In the genomic region with DNA sequence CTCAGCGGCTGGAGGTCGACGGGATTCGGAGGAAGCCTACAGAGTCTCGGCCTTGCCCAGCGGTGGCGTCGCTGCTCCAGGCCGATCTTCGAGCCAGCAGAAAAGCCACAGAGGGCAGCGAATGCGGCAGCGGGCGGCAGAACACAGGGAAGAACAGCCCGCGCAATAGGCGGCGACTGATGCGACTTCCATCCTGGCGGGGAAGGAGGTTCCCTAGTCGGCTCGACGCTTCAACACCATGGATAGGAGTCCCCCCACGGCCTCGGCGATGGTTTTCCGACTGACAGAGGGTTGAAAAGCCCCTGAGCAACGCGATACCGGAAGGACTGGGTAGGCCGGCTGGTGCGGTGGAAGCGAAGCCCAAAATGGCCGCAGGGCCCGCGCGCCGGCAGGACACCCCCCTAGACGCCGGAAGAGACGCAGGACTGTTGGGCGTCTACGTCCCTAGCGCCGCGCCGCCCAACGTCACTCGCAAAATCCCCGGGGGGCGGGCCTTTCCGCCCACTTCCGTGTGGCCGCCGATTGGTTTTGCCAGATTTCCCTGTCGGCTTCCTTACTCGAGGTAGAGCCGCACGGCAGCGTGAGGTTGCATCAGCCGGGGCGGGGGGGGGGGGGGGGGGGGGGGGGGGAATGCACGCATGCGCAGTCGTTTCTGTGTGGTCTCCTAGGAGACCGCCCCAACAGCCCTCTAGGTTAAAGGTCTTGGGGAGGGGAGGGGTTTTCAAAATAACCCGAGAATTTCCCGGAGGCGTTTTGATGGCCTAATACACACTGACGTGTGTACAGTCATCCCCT, we compare ENCODE assay signal across 8 cellular contexts. TPM values are rescaled to one million over a fixed set of nuclear protein-coding genes. Genes with fewer than 3 reads are reported as not detected.
DNase-seq lines count a peak whose midpoint lies in the region; ATAC-seq lines count a peak whose summit lies in the region.

PPP1R15B (minus strand) TSS at position 367 of the 795 bp plus-strand sequence. CDS start 406 bp downstream, outside the sequence.

- no peaks in the 10 kb centered on the region for H3K27me3 ChIP-seq in CD8-positive, alpha-beta memory T cell (ENCODE audit: insufficient read depth, low read length, poor library complexity, severe bottlenecking)
- no peaks in the 10 kb centered on the region for H3K27me3 ChIP-seq in effector memory CD4-positive, alpha-beta T cell (replicated peaks; ENCODE audit: control insufficient read depth, insufficient read depth, low read length, poor library complexity, severe bottlenecking)

- H3K4me3 ChIP-seq in CD8-positive, alpha-beta memory T cell (ENCODE audit: low read length) = peak within 1 kb of the TSS; percentile 99
- H3K4me3 ChIP-seq in effector memory CD4-positive, alpha-beta T cell (ENCODE audit: insufficient read depth, low read depth, low read length, poor library complexity, severe bottlenecking) = peak within 1 kb of the TSS; percentile 93

- peak within 1 kb of the TSS; percentile 100 for H3K27ac ChIP-seq in CD8-positive, alpha-beta memory T cell (ENCODE audit: low read depth, low read length)
- H3K27ac ChIP-seq in effector memory CD4-positive, alpha-beta T cell (ENCODE audit: insufficient read depth, low read length, poor library complexity, severe bottlenecking) = peak within 1 kb of the TSS; percentile 100

- peaks cover 15 to 19% (median 18%) of the 10 kb centered on the region in 3 donors for H3K4me1 Mint-ChIP-seq in CD8-positive, alpha-beta memory T cell

- H3K9me3 ChIP-seq in CD8-positive, alpha-beta memory T cell (ENCODE audit: low read length) = no peaks in the 10 kb centered on the region
- H3K9me3 ChIP-seq in effector memory CD4-positive, alpha-beta T cell (ENCODE audit: control insufficient read depth, low read length) = no peaks in the 10 kb centered on the region

- peak; percentile 84 for ATAC-seq in GM19468 (IDR thresholded peaks at IDR 0.05; ENCODE audit: extremely low read depth, unreplicated experiment)

- DNase-seq in CD8-positive, alpha-beta memory T cell = peak; percentile 94 to 99 (median 98)
- DNase-seq in HT-29 (ENCODE audit: low spot score) (peak; percentile 97), NOMO-1 (lab: John Stamatoyannopoulos, UW; ENCODE audit: unreplicated experiment in 2 of 2) (peak; percentile 97 to 100), medulla oblongata (ENCODE audit: extremely low spot score) (peak; percentile 98)
- peak; percentile 95 to 98 (median 97) for DNase-seq in effector memory CD4-positive, alpha-beta T cell
- peak; percentile 95 for DNase-seq in stimulated activated CD8-positive, alpha-beta memory T cell treated with anti-CD3 and anti-CD28 coated beads, Interleukin-12 subunit alpha, Interleukin-12 subunit beta, amount 100 ng/mL, for 1 hour (ENCODE audit: low read depth)

- no peaks in the 10 kb centered on the region for H3K9me3 Mint-ChIP-seq in CD8-positive, alpha-beta memory T cell

- peak within 1 kb of the TSS; percentile 93 to 100 (median 99) for H3K4me3 Mint-ChIP-seq in CD8-positive, alpha-beta memory T cell

- peaks cover 5% of the 10 kb centered on the region for H3K4me1 ChIP-seq in CD8-positive, alpha-beta memory T cell (ENCODE audit: insufficient read depth, low read length)
- H3K4me1 ChIP-seq in effector memory CD4-positive, alpha-beta T cell (ENCODE audit: control insufficient read depth, insufficient read depth, low read length, poor library complexity, severe bottlenecking) = no peaks in the 10 kb centered on the region

- peaks cover 0 to 4% of the 10 kb centered on the region in 2 donors for H3K27me3 Mint-ChIP-seq in CD8-positive, alpha-beta memory T cell

- POLR2A ChIA-PET in CD8-positive, alpha-beta memory T cell (lab: Charles Lee) = interaction anchor here (0.5 to 1.6 kb wide), 3 partner anchors 29 to 104 kb away, joined by 4 to 5 read pairs (median 5); partner anchors contain the start of gene MDM4
- POLR2A ChIA-PET in activated CD8-positive, alpha-beta memory T cell treated with anti-CD3 and anti-CD28 coated beads for 36 hours (lab: Charles Lee) = no interaction called here

- H3K27ac Mint-ChIP-seq in CD8-positive, alpha-beta memory T cell = peak within 1 kb of the TSS; percentile 98 to 100 (median 100)

- H3K36me3 ChIP-seq in CD8-positive, alpha-beta memory T cell (ENCODE audit: insufficient read depth, low read length) = peaks cover 15% of the 10 kb centered on the region
- no peaks in the 10 kb centered on the region for H3K36me3 ChIP-seq in effector memory CD4-positive, alpha-beta T cell (ENCODE audit: control insufficient read depth, insufficient read depth, low read length)

- CTCF ChIA-PET in CD8-positive, alpha-beta memory T cell (lab: Charles Lee) = interaction anchor here (0.9 to 4.9 kb wide), 5 partner anchors 13 to 104 kb away, joined by 3 to 42 read pairs (median 5); partner anchors contain the start of gene MDM4
- CTCF ChIA-PET in activated CD8-positive, alpha-beta memory T cell treated with anti-CD3 and anti-CD28 coated beads for 36 hours (lab: Charles Lee) = interaction anchor here (1.0 to 4.9 kb wide), 4 partner anchors 13 to 82 kb away, joined by 3 to 24 read pairs (median 6); no protein-coding TSS in a partner anchor

- H3K36me3 Mint-ChIP-seq in CD8-positive, alpha-beta memory T cell = peaks cover 0 to 48% (median 5%) of the 10 kb centered on the region in 3 donors

RNA-seq across cellular contexts. Expression of gene PPP1R15B, which starts in this region (rescaled TPM):
- total RNA-seq in CD8-positive, alpha-beta memory T cell = 10 to 100 TPM; 80.4 to 82.7 TPM
- 22.3 TPM for polyA plus RNA-seq in CD8-positive, alpha-beta memory T cell
- 32.6 and 40.7 TPM in 2 replicates for total RNA-seq in HT-29 (2014; rRNA removed; shearing (Covaris generic))
- 10 to 100 TPM; 72.8 to 75.8 TPM for total RNA-seq in activated CD8-positive, alpha-beta memory T cell treated with anti-CD3 and anti-CD28 coated beads for 36 hours

Comparison
In these comparisons a context has a peak if more than half of its experiments do, and no peak if none do; other contexts are left out.
1. Peak in every context shown above with its lines: DNase-seq, ATAC-seq, H3K4me3 ChIP-seq and H3K27ac ChIP-seq.